Comparison of ENCODE assay signal across 1 cellular context in the genomic region with DNA sequence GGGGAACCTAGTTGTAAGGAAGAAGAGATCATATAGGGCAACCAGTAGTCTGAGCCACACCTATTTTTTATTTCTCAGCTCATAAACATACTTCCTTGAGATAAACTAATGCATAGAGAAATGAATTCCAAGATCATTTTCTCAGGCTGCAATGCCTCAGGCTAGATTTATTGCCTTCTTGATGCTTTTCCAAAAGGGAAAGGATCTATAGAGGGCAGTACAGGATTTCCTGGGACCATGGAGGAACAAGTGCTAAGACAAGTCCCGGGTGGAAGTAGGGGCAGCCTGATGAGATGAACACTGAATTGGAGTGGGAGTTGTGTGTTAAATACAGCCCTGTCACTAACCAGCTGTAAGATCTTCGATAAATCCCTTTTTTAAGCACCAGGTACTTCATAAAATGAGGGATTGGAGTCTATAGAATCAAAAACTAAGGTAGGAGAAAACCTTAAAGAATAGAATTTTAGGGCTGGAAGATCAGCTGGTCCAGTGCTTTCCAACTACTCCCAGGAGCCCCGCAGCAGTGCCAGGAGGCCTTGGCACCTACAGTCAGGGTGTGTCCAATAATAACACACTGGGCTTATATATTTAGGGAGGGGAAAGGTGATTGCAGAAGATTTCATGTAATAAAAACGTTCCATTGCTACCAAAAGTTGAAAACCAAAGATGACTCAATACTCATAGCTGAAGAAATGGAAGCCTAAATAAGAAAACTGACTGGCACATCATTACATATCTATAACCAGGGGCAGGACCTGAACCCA.
TF ChIP-seq lines count a peak whose summit lies in the region.

No MANE protein-coding gene starts in this region.

TF ChIP-seq in H1, 55 proteins besides CTCF, POLR2A, EP300 and RAD21 (continued from another document):
- TF ChIP-seq TAF7 (optimal IDR thresholded peaks at IDR 0.05; ENCODE audit: borderline replicate concordance, low read depth, low read length) (no peak), TEAD4 (IDR thresholded peaks at IDR 0.05; ENCODE audit: low read depth, low read length) (no peak), TCF12 (IDR thresholded peaks at IDR 0.05; ENCODE audit: low read depth, low read length) (no peak)
